Comparison of ENCODE assay signal across 8 cellular contexts in genomic region chr12:93591137-93591868, GRCh38. TPM values are rescaled to one million over a fixed set of nuclear protein-coding genes. Genes with fewer than 3 reads are reported as not detected.
A peak's percentile ranks its signal among the peaks of the same experiment; 100 is the strongest.
DNase-seq lines count a peak whose midpoint lies in the region; ATAC-seq and TF ChIP-seq lines count a peak whose summit lies in the region.

No MANE protein-coding gene starts in this region.

- H3K9me2 ChIP-seq in hepatocyte (replicated peaks; ENCODE audit: insufficient read depth), result no peaks in the 10 kb centered on the region

- in situ Hi-C loops in SK-MEL-5 (cut with HindIII; ENCODE audit: low pct_unique_long_range_greater_than_20kb, low sequenced_read_pairs) (no loop called here), astrocyte of the spinal cord (cut with HindIII; ENCODE audit: low sequenced_read_pairs) (no loop called here)

- H3K4me3 ChIP-seq in astrocyte of the spinal cord (ENCODE audit: low read depth, low read length), result peak overlapping the region; percentile 61
- H3K4me3 ChIP-seq in hepatocyte, result peak overlapping the region; percentile 49

- no peaks in the 10 kb centered on the region for H3K4me1 ChIP-seq in hepatocyte (ENCODE audit: insufficient read depth)

- DNase-seq in DMS79 (lab: John Stamatoyannopoulos, UW) (peak; percentile 46), HUDEP-2 (lab: John Stamatoyannopoulos, UW; ENCODE audit: unreplicated experiment in 76 of 76) (peak in 60 of 76 experiments; percentile 5 to 74 (median 30)), SK-MEL-5 (ENCODE audit: low read depth, low spot score) (peak; percentile 76), astrocyte of the spinal cord (ENCODE audit: low read depth, low spot score) (peak; percentile 89), hepatocyte (ENCODE audit: low spot score) (peak; percentile 78), progenitor cell of endocrine pancreas (ENCODE audit: low spot score, unreplicated experiment) (peak; percentile 23), cerebellum (ENCODE audit: low spot score) (no peak)

- H3K79me2 ChIP-seq in hepatocyte, result no peaks in the 10 kb centered on the region

- peak overlapping the region; percentile 67 for H2AFZ ChIP-seq in hepatocyte

- TF ChIP-seq CTCF in astrocyte of the spinal cord (IDR thresholded peaks at IDR 0.05; ENCODE audit: low read depth, low read length) (no peak), hepatocyte (IDR thresholded peaks at IDR 0.05; ENCODE audit: poor library complexity) (no peak), progenitor cell of endocrine pancreas (IDR thresholded peaks at IDR 0.05; ENCODE audit: unreplicated experiment) (no peak)

- H3K27ac ChIP-seq in hepatocyte, result peak overlapping the region; percentile 68

- peak overlapping the region; percentile 39 for H3K27ac Mint-ChIP-seq in progenitor cell of endocrine pancreas

- H3K9me3 ChIP-seq in hepatocyte (ENCODE audit: low read depth), result no peaks in the 10 kb centered on the region

- no peaks in the 10 kb centered on the region for H3K36me3 ChIP-seq in hepatocyte (replicated peaks; ENCODE audit: insufficient read depth, low read depth)

- ATAC-seq in GM21423 (IDR thresholded peaks at IDR 0.05; ENCODE audit: unreplicated experiment), result peak; percentile 62

- no peaks in the 10 kb centered on the region for H3K27me3 ChIP-seq in hepatocyte

- H3K36me3 Mint-ChIP-seq in progenitor cell of endocrine pancreas (ENCODE audit: insufficient read depth), result no peaks in the 10 kb centered on the region

- H3K9me3 Mint-ChIP-seq in progenitor cell of endocrine pancreas (ENCODE audit: low read depth), result no peaks in the 10 kb centered on the region

- peaks cover 4% of the 10 kb centered on the region for H3K4me1 Mint-ChIP-seq in progenitor cell of endocrine pancreas (ENCODE audit: low read depth)

- peaks cover 51% of the 10 kb centered on the region for H3K27me3 Mint-ChIP-seq in progenitor cell of endocrine pancreas

- 3% methylated on average over 37 of the region's 37 CpGs for WGBS in hepatocyte (ENCODE audit: low lambda C conversion rate, missing lambda C conversion rate)

- H3K4me3 Mint-ChIP-seq in progenitor cell of endocrine pancreas (ENCODE audit: low read depth), result peak overlapping the region; percentile 66

- peak overlapping the region; percentile 86 for H3K4me2 ChIP-seq in hepatocyte

- H4K20me1 ChIP-seq in hepatocyte (ENCODE audit: insufficient read depth, poor library complexity, severe bottlenecking), result no peaks in the 10 kb centered on the region

RNA-seq across cellular contexts. Expression of gene SOCS2, which starts 18.8 kb away (rescaled TPM):
- total RNA-seq in SK-MEL-5 (2014; rRNA removed; shearing (Covaris generic)), result 21.0 and 31.9 TPM in 2 replicates
- 22.1 and 28.0 TPM in 2 replicates for polyA plus RNA-seq in SK-MEL-5 (2015; cell fraction: cytosol; rRNA removed)
- 54.1 and 68.0 TPM in 2 replicates for polyA plus RNA-seq in SK-MEL-5 (2015; cell fraction: nucleus; rRNA removed)
- 26.2 and 33.4 TPM in 2 replicates for total RNA-seq in hepatocyte
- polyA plus RNA-seq in hepatocyte, result 30.9 and 38.6 TPM in 2 replicates
- total RNA-seq in progenitor cell of endocrine pancreas, result 8.4 and 14.3 TPM in 2 replicates
- 45.9 TPM for total RNA-seq in cerebellum
